In genomic region chr19:2270572-2271515, GRCh38 we compare ENCODE assay signal across 1 cellular context.
TF ChIP-seq lines count a peak whose summit lies in the region.

No MANE protein-coding gene starts in this region.

TF ChIP-seq in H1, 55 proteins besides CTCF, POLR2A, EP300 and RAD21:
- TF ChIP-seq CREB1 (IDR thresholded peaks at IDR 0.05) (0 out of 2 replicates have a peak, but pooled peaks have one; percentile 18), YY1 (IDR thresholded peaks at IDR 0.05; ENCODE audit: low read depth, low read length) (peak; percentile 92), SUZ12 (IDR thresholded peaks at IDR 0.05; ENCODE audit: low read length) (no peak), TAF7 (optimal IDR thresholded peaks at IDR 0.05; ENCODE audit: borderline replicate concordance, low read depth, low read length) (peak; percentile 41), RNF2 (IDR thresholded peaks at IDR 0.05; ENCODE audit: borderline replicate concordance, low read depth, low read length, missing control alignments, poor library complexity, severe bottlenecking) (no peak), CEBPB (IDR thresholded peaks at IDR 0.05; ENCODE audit: low read depth, low read length) (peak; percentile 81), TAF1 (IDR thresholded peaks at IDR 0.05; ENCODE audit: low read depth, low read length) (peak; percentile 46; the same call in 1 of the 2 replicates), GTF2F1 (IDR thresholded peaks at IDR 0.05; ENCODE audit: borderline replicate concordance, low read depth, low read length) (no peak), SIN3A (conservative IDR thresholded peaks at IDR 0.05 in 1 of 2, IDR thresholded peaks at IDR 0.05 in 1 of 2; ENCODE audit: low read depth in 1 of 2, low read length in 2 of 2) (peak in 1 of 2 experiments; percentile 71; a peak in 2 of 4 replicates)
- TF ChIP-seq, protein P1, sequence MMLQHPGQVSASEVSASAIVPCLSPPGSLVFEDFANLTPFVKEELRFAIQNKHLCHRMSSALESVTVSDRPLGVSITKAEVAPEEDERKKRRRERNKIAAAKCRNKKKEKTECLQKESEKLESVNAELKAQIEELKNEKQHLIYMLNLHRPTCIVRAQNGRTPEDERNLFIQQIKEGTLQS (IDR thresholded peaks at IDR 0.05; ENCODE audit: insufficient read depth, low read depth, low read length) = peak; percentile 16; the same call in 1 of the 2 replicates
- TF ChIP-seq, protein P2, sequence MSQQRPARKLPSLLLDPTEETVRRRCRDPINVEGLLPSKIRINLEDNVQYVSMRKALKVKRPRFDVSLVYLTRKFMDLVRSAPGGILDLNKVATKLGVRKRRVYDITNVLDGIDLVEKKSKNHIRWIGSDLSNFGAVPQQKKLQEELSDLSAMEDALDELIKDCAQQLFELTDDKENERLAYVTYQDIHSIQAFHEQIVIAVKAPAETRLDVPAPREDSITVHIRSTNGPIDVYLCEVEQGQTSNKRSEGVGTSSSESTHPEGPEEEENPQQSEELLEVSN (IDR thresholded peaks at IDR 0.05) = no peak
